ENCODE assay signal across 19 cellular contexts in the genomic region with DNA sequence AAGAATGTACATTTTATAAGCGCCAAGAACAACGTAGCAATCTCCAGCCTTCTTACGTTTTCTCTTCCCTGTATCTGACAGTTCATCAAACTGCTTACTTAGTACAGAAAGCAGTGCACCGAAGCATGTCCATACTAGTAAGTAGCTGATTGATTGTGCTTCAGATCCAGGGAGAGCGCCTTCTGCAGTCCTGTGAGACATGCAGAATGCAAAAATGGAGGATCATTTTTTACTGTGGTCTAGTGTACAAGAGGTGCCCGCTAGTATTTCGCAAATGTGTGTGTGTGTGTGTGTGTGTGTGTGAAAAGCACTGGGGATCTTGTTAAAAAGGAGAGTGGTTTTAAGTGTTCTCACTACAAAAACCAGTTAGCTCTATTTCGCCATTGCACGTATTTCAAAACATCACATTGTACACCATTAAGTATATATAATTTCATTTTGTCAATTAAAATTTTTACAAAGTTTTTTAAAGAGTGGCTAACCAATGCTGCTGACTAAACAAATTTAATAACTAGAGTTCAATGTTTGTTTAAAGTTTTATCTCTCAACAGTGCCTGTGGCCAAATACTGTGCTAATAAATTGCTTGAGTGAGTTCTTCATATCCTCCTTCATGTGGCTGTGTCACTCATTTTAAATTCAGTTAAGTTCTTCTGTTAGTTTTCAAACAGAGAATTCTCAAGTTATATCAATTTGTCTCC.
DNase-seq lines count a peak whose midpoint lies in the region; ATAC-seq and TF ChIP-seq lines count a peak whose summit lies in the region.
"Had no signal": no experiment of that assay in that cellular context is flagged by ENCODE, and none has a peak within 500 bp of the region (broad histone marks: within the 10 kb centered on the region; RNA-seq: fewer than 3 reads in every experiment).

No MANE protein-coding gene starts in this region.

- in situ Hi-C loops in Caki2 (cut with HindIII; ENCODE audit: low pct_unique_long_range_greater_than_20kb, low sequenced_read_pairs) = no loop called here

- no peak for TF ChIP-seq EP300 in neural cell (conservative IDR thresholded peaks at IDR 0.05; ENCODE audit: poor library complexity, severe bottlenecking)

- H3K79me2 ChIP-seq in neural cell (replicated peaks; ENCODE audit: insufficient read depth, low read length) = no peaks in the 10 kb centered on the region

- no peaks in the 10 kb centered on the region for H3K27me3 ChIP-seq in neural cell (ENCODE audit: insufficient read depth, low read depth, low read length)
- H3K27me3 ChIP-seq: neural progenitor cell, transverse colon had no signal

- TF ChIP-seq RAD21 in neural cell (conservative IDR thresholded peaks at IDR 0.05) = no peak

- peak; percentile 7 for DNase-seq in Caki2 (ENCODE audit: low read depth)
- DNase-seq in SK-N-MC (ENCODE audit: low read depth, low spot score) = peak; percentile 10
- DNase-seq in RWPE1 (ENCODE audit: low spot score) = no peak
- no peak for DNase-seq in HUDEP-2 (lab: John Stamatoyannopoulos, UW; ENCODE audit: unreplicated experiment in 76 of 76)
- DNase-seq in NCI-H2171 (lab: John Stamatoyannopoulos, UW) = no peak
- DNase-seq in left ventricle myocardium superior = no peak
- DNase-seq: activated effector memory CD4-positive, alpha-beta T cell treated with Interleukin-2 at 50 U/mL for 16 hours; CD8-positive, alpha-beta T cell; dermis blood vessel endothelial cell; GF-D8; left cardiac atrium; MM.1S; NCI-H187; NCI-H524 treated with DMSO at 0.1 percent for 48 hours; stimulated activated CD4-positive, alpha-beta T cell treated with anti-CD3 and anti-CD28 coated beads, Interleukin-4, amount 100 ng/mL, for 24 hours; transverse colon had no signal

- H3K4me3 ChIP-seq in SK-N-MC = peak overlapping the region; percentile 30; the same call in 1 of the 2 replicates
- H3K4me3 ChIP-seq in neural cell (ENCODE audit: low read length) = no peak overlapping the region
- H3K4me3 ChIP-seq: neural progenitor cell, transverse colon had no signal

- CTCF ChIA-PET in RWPE1 (lab: Yijun Ruan, JAX) = no interaction called here

- intact Hi-C loops in left ventricle myocardium superior (cut with micrococcal nuclease) = no loop called here

- H3K9me3 ChIP-seq in SK-N-MC (ENCODE audit: low read depth, low read length) (no peaks in the 10 kb centered on the region), neural cell (ENCODE audit: low read length) (no peaks in the 10 kb centered on the region)
- H3K9me3 ChIP-seq: transverse colon had no signal

- no peaks in the 10 kb centered on the region for H4K20me1 ChIP-seq in neural cell (ENCODE audit: insufficient read depth)

- peak; percentile 14 for TF ChIP-seq CTCF in neural cell (IDR thresholded peaks at IDR 0.05; ENCODE audit: poor library complexity, severe bottlenecking)
- no peak for TF ChIP-seq CTCF in RWPE1 (conservative IDR thresholded peaks at IDR 0.05; ENCODE audit: low read depth)

- H3K36me3 ChIP-seq in SK-N-MC (ENCODE audit: insufficient read depth, low read length) = no peaks in the 10 kb centered on the region; the same call in 1 of the 2 replicates
- H3K36me3 ChIP-seq in neural cell (ENCODE audit: insufficient read depth, low read length) = no peaks in the 10 kb centered on the region

- no peak overlapping the region for H3K9ac ChIP-seq in SK-N-MC (ENCODE audit: insufficient read length)
- H3K9ac ChIP-seq in neural cell (ENCODE audit: low read length) = no peak overlapping the region
- H3K9ac ChIP-seq: neural progenitor cell had no signal

- no peak overlapping the region for H3K4me2 ChIP-seq in neural cell (ENCODE audit: low read length)
- H3K4me2 ChIP-seq: neural progenitor cell had no signal

- H3K9me2 ChIP-seq in neural cell (ENCODE audit: insufficient read depth, low read length) = no peaks in the 10 kb centered on the region

- POLR2A ChIA-PET in RWPE1 (lab: Yijun Ruan, JAX; ENCODE audit: low non-redundant PET) = no interaction called here

- no peaks in the 10 kb centered on the region for H3F3A ChIP-seq in neural cell (ENCODE audit: insufficient read depth, low read length, poor library complexity, severe bottlenecking)

- peak overlapping the region; percentile 70 for H3K27ac ChIP-seq in SK-N-MC
- H3K27ac ChIP-seq in neural cell (ENCODE audit: low read length) = no peak overlapping the region
- no peak overlapping the region for H3K27ac ChIP-seq in RWPE1
- H3K27ac ChIP-seq: neural progenitor cell, transverse colon had no signal

- peak; percentile 76 for ATAC-seq in esophagus mucosa
- no peak for ATAC-seq in left ventricle myocardium superior
- ATAC-seq: CD8-positive, alpha-beta T cell; left cardiac atrium had no signal

- no peak overlapping the region for H2AFZ ChIP-seq in neural cell (ENCODE audit: low read depth, low read length)
- H2AFZ ChIP-seq: neural progenitor cell had no signal

TF ChIP-seq in neural cell, 6 proteins besides CTCF, POLR2A, EP300 and RAD21:
- TF ChIP-seq TAF1 (IDR thresholded peaks at IDR 0.05; ENCODE audit: low read depth) (no peak), SMC3 (conservative IDR thresholded peaks at IDR 0.05; ENCODE audit: poor library complexity) (no peak), POLR2AphosphoS5 (IDR thresholded peaks at IDR 0.05) (no peak), EZH2 (IDR thresholded peaks at IDR 0.05; ENCODE audit: borderline replicate concordance, insufficient read depth, low read length, poor library complexity, severe bottlenecking) (no peak), MXI1 (conservative IDR thresholded peaks at IDR 0.05; ENCODE audit: poor library complexity, severe bottlenecking) (no peak)
- TF ChIP-seq, protein P1, sequence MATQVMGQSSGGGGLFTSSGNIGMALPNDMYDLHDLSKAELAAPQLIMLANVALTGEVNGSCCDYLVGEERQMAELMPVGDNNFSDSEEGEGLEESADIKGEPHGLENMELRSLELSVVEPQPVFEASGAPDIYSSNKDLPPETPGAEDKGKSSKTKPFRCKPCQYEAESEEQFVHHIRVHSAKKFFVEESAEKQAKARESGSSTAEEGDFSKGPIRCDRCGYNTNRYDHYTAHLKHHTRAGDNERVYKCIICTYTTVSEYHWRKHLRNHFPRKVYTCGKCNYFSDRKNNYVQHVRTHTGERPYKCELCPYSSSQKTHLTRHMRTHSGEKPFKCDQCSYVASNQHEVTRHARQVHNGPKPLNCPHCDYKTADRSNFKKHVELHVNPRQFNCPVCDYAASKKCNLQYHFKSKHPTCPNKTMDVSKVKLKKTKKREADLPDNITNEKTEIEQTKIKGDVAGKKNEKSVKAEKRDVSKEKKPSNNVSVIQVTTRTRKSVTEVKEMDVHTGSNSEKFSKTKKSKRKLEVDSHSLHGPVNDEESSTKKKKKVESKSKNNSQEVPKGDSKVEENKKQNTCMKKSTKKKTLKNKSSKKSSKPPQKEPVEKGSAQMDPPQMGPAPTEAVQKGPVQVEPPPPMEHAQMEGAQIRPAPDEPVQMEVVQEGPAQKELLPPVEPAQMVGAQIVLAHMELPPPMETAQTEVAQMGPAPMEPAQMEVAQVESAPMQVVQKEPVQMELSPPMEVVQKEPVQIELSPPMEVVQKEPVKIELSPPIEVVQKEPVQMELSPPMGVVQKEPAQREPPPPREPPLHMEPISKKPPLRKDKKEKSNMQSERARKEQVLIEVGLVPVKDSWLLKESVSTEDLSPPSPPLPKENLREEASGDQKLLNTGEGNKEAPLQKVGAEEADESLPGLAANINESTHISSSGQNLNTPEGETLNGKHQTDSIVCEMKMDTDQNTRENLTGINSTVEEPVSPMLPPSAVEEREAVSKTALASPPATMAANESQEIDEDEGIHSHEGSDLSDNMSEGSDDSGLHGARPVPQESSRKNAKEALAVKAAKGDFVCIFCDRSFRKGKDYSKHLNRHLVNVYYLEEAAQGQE (IDR thresholded peaks at IDR 0.05; ENCODE audit: borderline replicate concordance) = no peak

Comparison
In these comparisons a context has a peak if more than half of its experiments do, and no peak if none do; other contexts are left out.
1. DNase-seq: peak in Caki2 (single experiment) and SK-N-MC (single experiment); none in RWPE1 (single experiment), HUDEP-2 (0 of 76), NCI-H2171 (single experiment) and left ventricle myocardium superior (single experiment).